Comparison of ENCODE assay signal across 8 cellular contexts in the genomic region with DNA sequence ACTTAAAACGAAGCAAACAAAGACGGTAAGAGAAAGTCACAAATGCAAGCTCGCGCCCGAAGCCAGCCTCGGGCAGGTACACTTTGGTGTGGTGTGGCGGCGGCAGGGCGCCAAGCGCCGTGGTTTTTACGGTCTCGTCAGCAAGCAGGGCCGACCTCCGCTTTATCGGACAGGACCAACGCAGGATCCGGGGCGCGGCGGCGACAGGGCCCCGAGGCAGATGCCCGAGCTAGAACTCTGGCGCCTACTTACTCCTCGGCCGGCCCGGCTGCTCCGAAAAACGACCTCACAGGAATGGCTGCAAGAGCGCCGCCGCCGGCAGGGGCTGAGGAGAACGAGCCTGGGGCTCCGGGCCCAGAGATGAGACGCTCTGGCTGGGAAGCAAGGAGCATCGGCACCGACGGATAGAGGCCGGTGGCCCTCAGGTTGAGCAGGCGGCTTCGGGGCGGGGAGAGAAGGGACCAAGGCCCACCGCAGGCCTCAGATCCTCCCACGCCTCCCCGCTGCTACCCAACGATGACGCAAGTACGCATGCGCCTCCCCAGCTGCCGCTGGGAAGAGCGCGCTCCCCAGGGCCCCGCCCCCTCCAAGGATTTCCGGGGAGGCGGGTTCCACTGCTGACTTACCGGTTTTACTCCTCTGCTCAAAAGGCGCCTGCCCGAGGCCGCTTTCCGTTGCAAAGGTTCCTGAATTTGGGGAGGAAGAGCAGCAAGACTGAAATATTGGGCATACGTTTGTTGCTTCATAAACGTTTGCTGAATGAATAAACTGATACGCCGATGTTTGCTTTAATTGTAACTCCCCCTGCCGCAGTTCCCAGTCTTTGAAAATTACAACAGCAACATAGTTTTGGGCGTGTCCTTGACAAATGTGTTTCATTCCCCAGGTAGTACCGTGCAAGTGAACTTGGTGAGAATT.
A peak's percentile ranks its signal among the peaks of the same experiment; 100 is the strongest.
DNase-seq lines count a peak whose midpoint lies in the region; ATAC-seq and TF ChIP-seq lines count a peak whose summit lies in the region.

No MANE protein-coding gene starts in this region.

- H3K36me3 Mint-ChIP-seq in activated T-helper 17 cell treated with anti-CD3 and anti-CD28 coated beads, Interleukin-2, amount 50 U/mL, for 72 hours (ENCODE audit: low read depth) = peaks cover 47% of the 10 kb centered on the region
- peaks cover 4 to 25% (median 7%) of the 10 kb centered on the region in 3 donors for H3K36me3 Mint-ChIP-seq in naive thymus-derived CD8-positive, alpha-beta T cell
- peaks cover 8 to 32% of the 10 kb centered on the region in 2 donors for H3K36me3 Mint-ChIP-seq in stimulated activated naive B cell treated with anti-CD40 and anti-IgM and Interleukin-4, amounts not matched to agents 10 μg/mL and 1 μg/mL and 100 μg/mL, for 72 hours

- H3K27ac Mint-ChIP-seq in activated T-helper 17 cell treated with anti-CD3 and anti-CD28 coated beads, Interleukin-2, amount 50 U/mL, for 72 hours = peak overlapping the region; percentile 96
- H3K27ac Mint-ChIP-seq in naive thymus-derived CD8-positive, alpha-beta T cell = peak overlapping the region; percentile 91 to 100 (median 97)
- H3K27ac Mint-ChIP-seq in stimulated activated naive B cell treated with anti-CD40 and anti-IgM and Interleukin-4, amounts not matched to agents 10 μg/mL and 1 μg/mL and 100 μg/mL, for 72 hours = peak overlapping the region; percentile 99

- H3K27me3 Mint-ChIP-seq in activated T-helper 17 cell treated with anti-CD3 and anti-CD28 coated beads, Interleukin-2, amount 50 U/mL, for 72 hours = no peaks in the 10 kb centered on the region
- peaks cover 0 to 2% (median 0%) of the 10 kb centered on the region in 5 donors for H3K27me3 Mint-ChIP-seq in naive thymus-derived CD8-positive, alpha-beta T cell
- H3K27me3 Mint-ChIP-seq in stimulated activated naive B cell treated with anti-CD40 and anti-IgM and Interleukin-4, amounts not matched to agents 10 μg/mL and 1 μg/mL and 100 μg/mL, for 72 hours = no peaks in the 10 kb centered on the region

- DNase-seq in ELR (ENCODE audit: low read depth) (peak; percentile 97), H4 (ENCODE audit: low spot score) (peak; percentile 95), RPMI7951 (ENCODE audit: low read depth) (peak; percentile 95), fibroblast of mammary gland (ENCODE audit: low read depth) (peak; percentile 95)
- DNase-seq in naive thymus-derived CD8-positive, alpha-beta T cell = peak; percentile 91 to 97 (median 95)
- peak; percentile 97 for DNase-seq in stimulated activated naive B cell treated with anti-CD40 and anti-IgM and Interleukin-4, amounts not matched to agents 10 μg/mL and 1 μg/mL and 100 μg/mL, for 72 hours

- TF ChIP-seq CTCF in LNCAP (IDR thresholded peaks at IDR 0.05) (peak; percentile 45; the same call in 1 of the 2 replicates), fibroblast of mammary gland (conservative IDR thresholded peaks at IDR 0.05; ENCODE audit: control insufficient read depth, insufficient read depth, low read depth, low read length) (peak; percentile 24)

- H3K4me3 Mint-ChIP-seq in activated T-helper 17 cell treated with anti-CD3 and anti-CD28 coated beads, Interleukin-2, amount 50 U/mL, for 72 hours = peak overlapping the region; percentile 90
- H3K4me3 Mint-ChIP-seq in naive thymus-derived CD8-positive, alpha-beta T cell = peak overlapping the region; percentile 91 to 99 (median 97)
- peak overlapping the region; percentile 95 to 97 for H3K4me3 Mint-ChIP-seq in stimulated activated naive B cell treated with anti-CD40 and anti-IgM and Interleukin-4, amounts not matched to agents 10 μg/mL and 1 μg/mL and 100 μg/mL, for 72 hours

- peak; percentile 72 for ATAC-seq in activated T-helper 17 cell treated with anti-CD3 and anti-CD28 coated beads, Interleukin-2, amount 50 U/mL, for 72 hours (replicated peaks)
- ATAC-seq in naive thymus-derived CD8-positive, alpha-beta T cell = peak; percentile 64 to 72
- ATAC-seq in stimulated activated naive B cell treated with anti-CD40 and anti-IgM and Interleukin-4, amounts not matched to agents 10 μg/mL and 1 μg/mL and 100 μg/mL, for 72 hours (replicated peaks) = peak; percentile 71 to 76

- POLR2A ChIA-PET in naive thymus-derived CD8-positive, alpha-beta T cell (lab: Charles Lee) = interaction anchor here (0.5 to 2.8 kb wide), 18 partner anchors 9 to 1253 kb away, joined by 3 to 26 read pairs (median 4); a partner anchor contains a TSS

- H3K4me3 ChIP-seq in fibroblast of mammary gland (ENCODE audit: control insufficient read depth, low read depth, low read length) = peak overlapping the region; percentile 84

- no peaks in the 10 kb centered on the region for H3K9me3 Mint-ChIP-seq in activated T-helper 17 cell treated with anti-CD3 and anti-CD28 coated beads, Interleukin-2, amount 50 U/mL, for 72 hours
- H3K9me3 Mint-ChIP-seq in naive thymus-derived CD8-positive, alpha-beta T cell = peaks cover 0 to 3% (median 0%) of the 10 kb centered on the region in 9 donors
- H3K9me3 Mint-ChIP-seq in stimulated activated naive B cell treated with anti-CD40 and anti-IgM and Interleukin-4, amounts not matched to agents 10 μg/mL and 1 μg/mL and 100 μg/mL, for 72 hours = peaks cover 0 to 3% of the 10 kb centered on the region in 2 donors

- peaks cover 40% of the 10 kb centered on the region for H3K4me1 Mint-ChIP-seq in activated T-helper 17 cell treated with anti-CD3 and anti-CD28 coated beads, Interleukin-2, amount 50 U/mL, for 72 hours
- peaks cover 27 to 79% (median 72%) of the 10 kb centered on the region in 4 donors for H3K4me1 Mint-ChIP-seq in naive thymus-derived CD8-positive, alpha-beta T cell
- peaks cover 25 to 64% of the 10 kb centered on the region in 2 donors for H3K4me1 Mint-ChIP-seq in stimulated activated naive B cell treated with anti-CD40 and anti-IgM and Interleukin-4, amounts not matched to agents 10 μg/mL and 1 μg/mL and 100 μg/mL, for 72 hours

Comparison
In these comparisons a context has a peak if more than half of its experiments do, and no peak if none do; other contexts are left out.
1. Peak in every context shown above with its lines: DNase-seq, ATAC-seq and H3K4me3 ChIP-seq.